Comparison of ENCODE assay signal across 34 cellular contexts in the genomic region with DNA sequence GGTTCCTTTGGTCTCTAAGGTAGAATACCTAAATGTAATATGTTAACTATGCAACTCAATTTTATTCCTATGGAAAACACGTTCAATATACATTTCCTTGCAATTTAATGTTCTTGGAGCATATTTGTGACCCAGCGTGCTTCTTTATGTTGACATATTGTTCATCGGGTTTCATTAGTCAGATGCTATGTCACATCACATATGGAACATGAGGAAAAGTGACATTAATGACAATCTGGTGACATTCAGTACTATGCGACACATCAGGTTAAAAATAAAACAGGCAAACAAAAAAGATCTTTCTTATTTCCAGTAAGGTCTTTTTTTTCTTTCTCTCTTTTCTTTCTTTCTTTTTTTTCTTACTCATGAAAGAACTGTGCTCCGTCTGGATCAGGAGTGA.
"Had no signal": no experiment of that assay in that cellular context is flagged by ENCODE, and none has a peak within 500 bp of the region (broad histone marks: within the 10 kb centered on the region; RNA-seq: fewer than 3 reads in every experiment).

No MANE protein-coding gene starts in this region.

- DNase-seq: Karpas-422, Kasumi-1, MG63, MM.1S, MV-4-11, NCI-H1048, NCI-H1092, NCI-H1092 treated with DMSO at 0.1 percent for 48 hours, NCI-H1105, NCI-H1105 treated with DMSO at 0.1 percent for 48 hours, NCI-H1417, NCI-H1417 treated with DMSO at 0.1 percent for 48 hours, NCI-H1436, NCI-H1436 treated with DMSO at 0.1 percent for 48 hours, NCI-H146, NCI-H187, NCI-H187 treated with DMSO at 0.1 percent for 48 hours, NCI-H1930, NCI-H2029, NCI-H2029 treated with DMSO at 0.1 percent for 48 hours, NCI-H2081, NCI-H2081 treated with DMSO at 0.1 percent for 48 hours, NCI-H2107, NCI-H2171, NCI-H2171 treated with DMSO at 0.1 percent for 48 hours, NCI-H2227 treated with DMSO at 0.1 percent for 48 hours, NCI-H226, NCI-H345, NCI-H446, NCI-H446 treated with DMSO at 0.1 percent for 48 hours, NCI-H510A, NCI-H510A treated with DMSO at 0.1 percent for 48 hours, NCI-H524, NCI-H524 treated with DMSO at 0.1 percent for 48 hours had no signal

- H3K27me3 ChIP-seq: MG63 had no signal

- H3K4me3 ChIP-seq: MG63 had no signal

- H3K36me3 ChIP-seq: MG63 had no signal

- H3K9me3 ChIP-seq: MG63 had no signal
